In genomic region chr11:60987577-60988277, GRCh38 we compare ENCODE assay signal across 12 cellular contexts. TPM values are rescaled to one million over a fixed set of nuclear protein-coding genes. Genes with fewer than 3 reads are reported as not detected.
DNase-seq lines count a peak whose midpoint lies in the region; ATAC-seq and TF ChIP-seq lines count a peak whose summit lies in the region.
"Had no signal": no experiment of that assay in that cellular context is flagged by ENCODE, and none has a peak within 500 bp of the region (broad histone marks: within the 10 kb centered on the region; RNA-seq: fewer than 3 reads in every experiment).

No MANE protein-coding gene starts in this region.

- no peak for ATAC-seq in naive thymus-derived CD8-positive, alpha-beta T cell
- no peak for ATAC-seq in GM21423 (IDR thresholded peaks at IDR 0.05; ENCODE audit: unreplicated experiment)

- in situ Hi-C loops in brain microvascular endothelial cell (cut with HindIII; ENCODE audit: low pct_ligation_motif_present, low sequenced_read_pairs), result no loop called here

- peaks cover 32 to 75% of the 10 kb centered on the region in 2 donors for H3K36me3 Mint-ChIP-seq in CD4-positive, alpha-beta memory T cell
- peaks cover 79% of the 10 kb centered on the region for H3K36me3 Mint-ChIP-seq in activated T-helper 2 cell treated with anti-CD3 and anti-CD28 coated beads, Interferon-gamma antibody, Interleukin-2, Interleukin-4, amounts not matched to agents 10 μg/mL and 5 μg/mL and 100 μg/mL, durations not matched to agents 14 hours and 24 hours and 36 hours (ENCODE audit: low read depth)
- H3K36me3 Mint-ChIP-seq in naive thymus-derived CD8-positive, alpha-beta T cell, result peaks cover 6 to 74% (median 13%) of the 10 kb centered on the region in 3 donors
- H3K36me3 Mint-ChIP-seq: brain had no signal

- H3K27ac Mint-ChIP-seq in CD4-positive, alpha-beta memory T cell, result peak overlapping the region; percentile 88 to 100 (median 97)
- peak overlapping the region; percentile 94 for H3K27ac Mint-ChIP-seq in activated T-helper 2 cell treated with anti-CD3 and anti-CD28 coated beads, Interferon-gamma antibody, Interleukin-2, Interleukin-4, amounts not matched to agents 10 μg/mL and 5 μg/mL and 100 μg/mL, durations not matched to agents 14 hours and 24 hours and 36 hours
- peak overlapping the region; percentile 93 to 100 (median 99) for H3K27ac Mint-ChIP-seq in naive thymus-derived CD8-positive, alpha-beta T cell
- H3K27ac Mint-ChIP-seq: brain had no signal

- peaks cover 95% of the 10 kb centered on the region for H3K4me1 ChIP-seq in CD4-positive, alpha-beta memory T cell (ENCODE audit: insufficient read depth, low read length)

- H3K4me1 Mint-ChIP-seq in CD4-positive, alpha-beta memory T cell, result peaks cover 64 to 91% (median 79%) of the 10 kb centered on the region in 4 donors
- H3K4me1 Mint-ChIP-seq in activated T-helper 2 cell treated with anti-CD3 and anti-CD28 coated beads, Interferon-gamma antibody, Interleukin-2, Interleukin-4, amounts not matched to agents 10 μg/mL and 5 μg/mL and 100 μg/mL, durations not matched to agents 14 hours and 24 hours and 36 hours (ENCODE audit: low read depth), result peaks cover 78% of the 10 kb centered on the region
- peaks cover 42 to 88% (median 78%) of the 10 kb centered on the region in 4 donors for H3K4me1 Mint-ChIP-seq in naive thymus-derived CD8-positive, alpha-beta T cell

- H3K9me3 Mint-ChIP-seq in CD4-positive, alpha-beta memory T cell, result no peaks in the 10 kb centered on the region
- no peaks in the 10 kb centered on the region for H3K9me3 Mint-ChIP-seq in activated T-helper 2 cell treated with anti-CD3 and anti-CD28 coated beads, Interferon-gamma antibody, Interleukin-2, Interleukin-4, amounts not matched to agents 10 μg/mL and 5 μg/mL and 100 μg/mL, durations not matched to agents 14 hours and 24 hours and 36 hours
- no peaks in the 10 kb centered on the region for H3K9me3 Mint-ChIP-seq in naive thymus-derived CD8-positive, alpha-beta T cell

- no peaks in the 10 kb centered on the region for H3K9me3 ChIP-seq in CD4-positive, alpha-beta memory T cell (ENCODE audit: control insufficient read depth in 1 of 2, low read length in 2 of 2)
- H3K9me3 ChIP-seq: ovary had no signal

- CTCF ChIA-PET in CD4-positive, alpha-beta memory T cell (lab: Charles Lee; ENCODE audit: partially characterized antibody), result interaction anchor here (1.3 to 2.1 kb wide), 4 partner anchors 9 to 141 kb away, joined by 3 to 9 read pairs (median 4); no protein-coding TSS in a partner anchor

- no peaks in the 10 kb centered on the region for H3K27me3 ChIP-seq in CD4-positive, alpha-beta memory T cell (ENCODE audit: insufficient read depth, low read length)
- H3K27me3 ChIP-seq in brain microvascular endothelial cell (replicated peaks), result peaks cover 9% of the 10 kb centered on the region
- H3K27me3 ChIP-seq: ovary had no signal

- peak overlapping the region; percentile 35 to 42 for H3K4me3 ChIP-seq in CD4-positive, alpha-beta memory T cell (ENCODE audit: low read length in 2 of 2)
- no peak overlapping the region for H3K4me3 ChIP-seq in brain microvascular endothelial cell (ENCODE audit: low read depth, low read length)
- H3K4me3 ChIP-seq: ovary had no signal

- H3K4me3 Mint-ChIP-seq in CD4-positive, alpha-beta memory T cell, result peak overlapping the region; percentile 52 to 83 (median 75)
- H3K4me3 Mint-ChIP-seq in activated T-helper 2 cell treated with anti-CD3 and anti-CD28 coated beads, Interferon-gamma antibody, Interleukin-2, Interleukin-4, amounts not matched to agents 10 μg/mL and 5 μg/mL and 100 μg/mL, durations not matched to agents 14 hours and 24 hours and 36 hours (ENCODE audit: low read depth), result peak overlapping the region; percentile 83
- peak overlapping the region in 9 of 10 donors; percentile 54 to 85 (median 77) for H3K4me3 Mint-ChIP-seq in naive thymus-derived CD8-positive, alpha-beta T cell
- H3K4me3 Mint-ChIP-seq: brain had no signal

- DNase-seq in CD4-positive, alpha-beta memory T cell, result peak; percentile 52 to 85 (median 59)
- DNase-seq in T-helper 22 cell (ENCODE audit: low read depth) (peak; percentile 54), brain microvascular endothelial cell (no peak), OCI-M1 (lab: John Stamatoyannopoulos, UW) (no peak), LoVo (ENCODE audit: low spot score) (no peak)
- DNase-seq in activated T-helper 2 cell treated with anti-CD3 and anti-CD28 coated beads, Interferon-gamma antibody, Interleukin-2, Interleukin-4, amounts not matched to agents 10 μg/mL and 5 μg/mL and 100 μg/mL, durations not matched to agents 14 hours and 24 hours and 36 hours (ENCODE audit: low spot score), result peak; percentile 66
- DNase-seq in naive thymus-derived CD8-positive, alpha-beta T cell, result no peak
- DNase-seq: AML-193, GOT3, ovary had no signal

- no peaks in the 10 kb centered on the region for H3K27me3 Mint-ChIP-seq in CD4-positive, alpha-beta memory T cell
- H3K27me3 Mint-ChIP-seq in activated T-helper 2 cell treated with anti-CD3 and anti-CD28 coated beads, Interferon-gamma antibody, Interleukin-2, Interleukin-4, amounts not matched to agents 10 μg/mL and 5 μg/mL and 100 μg/mL, durations not matched to agents 14 hours and 24 hours and 36 hours (ENCODE audit: low read depth), result no peaks in the 10 kb centered on the region
- no peaks in the 10 kb centered on the region for H3K27me3 Mint-ChIP-seq in naive thymus-derived CD8-positive, alpha-beta T cell

- intact Hi-C loops in CD4-positive, alpha-beta memory T cell (cut with micrococcal nuclease), result loop anchor here (2.0 to 5.0 kb wide), 3 partner anchors 17 to 125 kb away; no protein-coding TSS in a partner anchor
- intact Hi-C loops in activated T-helper 2 cell treated with anti-CD3 and anti-CD28 coated beads, Interferon-gamma antibody, Interleukin-2, Interleukin-4, amounts not matched to agents 10 μg/mL and 5 μg/mL and 100 μg/mL, durations not matched to agents 14 hours and 24 hours and 36 hours (cut with micrococcal nuclease), result loop anchor here (2.0 kb wide), 5 partner anchors 17 to 829 kb away; partner anchors contain the start of genes FADS1 and TMEM109

- TF ChIP-seq CTCF in brain microvascular endothelial cell (IDR thresholded peaks at IDR 0.05; ENCODE audit: low read depth, low read length, missing control alignments), result no peak

- H3K36me3 ChIP-seq in CD4-positive, alpha-beta memory T cell (ENCODE audit: insufficient read depth, low read length), result peaks cover 22% of the 10 kb centered on the region
- H3K36me3 ChIP-seq in brain microvascular endothelial cell (replicated peaks), result no peaks in the 10 kb centered on the region
- H3K36me3 ChIP-seq: ovary had no signal

- peak overlapping the region; percentile 92 for H3K27ac ChIP-seq in CD4-positive, alpha-beta memory T cell (ENCODE audit: low read depth, low read length)
- H3K27ac ChIP-seq in brain microvascular endothelial cell, result no peak overlapping the region
- H3K27ac ChIP-seq: ovary had no signal

- POLR2A ChIA-PET in CD4-positive, alpha-beta memory T cell (lab: Charles Lee; ENCODE audit: partially characterized antibody), result interaction anchor here (1.1 to 6.6 kb wide), 19 partner anchors 9 to 142 kb away, joined by 3 to 157 read pairs (median 22); partner anchors contain the start of gene CD5
- POLR2A ChIA-PET in naive thymus-derived CD8-positive, alpha-beta T cell (lab: Charles Lee), result interaction anchor here (1.0 to 6.2 kb wide), 10 partner anchors 9 to 124 kb away, joined by 3 to 52 read pairs (median 10); no protein-coding TSS in a partner anchor

RNA-seq across cellular contexts. Expression of gene CD6, which starts 16.2 kb away (rescaled TPM):
- 100 to 1,000 TPM; 414 to 428 TPM for total RNA-seq in CD4-positive, alpha-beta memory T cell
- 100 to 1,000 TPM; 281 to 298 TPM for polyA plus RNA-seq in CD4-positive, alpha-beta memory T cell
- total RNA-seq in activated T-helper 2 cell treated with anti-CD3 and anti-CD28 coated beads, Interferon-gamma antibody, Interleukin-2, Interleukin-4, amounts not matched to agents 10 μg/mL and 5 μg/mL and 100 μg/mL, durations not matched to agents 14 hours and 24 hours and 36 hours, result 308 and 327 TPM in 2 replicates
- total RNA-seq in naive thymus-derived CD8-positive, alpha-beta T cell, result 100 to 1,000 TPM; 384 to 405 TPM
- polyA plus RNA-seq in naive thymus-derived CD8-positive, alpha-beta T cell, result 100 to 1,000 TPM; 150 to 199 (median 153) TPM

RNA-seq across cellular contexts. Expression of gene SLC15A3, which starts 35.8 kb away (rescaled TPM):
- total RNA-seq in CD4-positive, alpha-beta memory T cell, result 1 to 10 TPM; 4.6 to 5.4 TPM
- under 1 TPM in 1 of 2 donors, not detected in 1; 0.29 TPM for polyA plus RNA-seq in CD4-positive, alpha-beta memory T cell
- total RNA-seq in activated T-helper 2 cell treated with anti-CD3 and anti-CD28 coated beads, Interferon-gamma antibody, Interleukin-2, Interleukin-4, amounts not matched to agents 10 μg/mL and 5 μg/mL and 100 μg/mL, durations not matched to agents 14 hours and 24 hours and 36 hours, result 2.1 and 2.2 TPM in 2 replicates
- 10 to 100 TPM; 13.6 to 14.9 TPM for total RNA-seq in naive thymus-derived CD8-positive, alpha-beta T cell
- polyA plus RNA-seq in naive thymus-derived CD8-positive, alpha-beta T cell, result 1 to 10 TPM in 2 of 3 donors, under 1 TPM in 1; 0.90 to 3.4 (median 1.0) TPM

Comparison
In these comparisons a context has a peak if more than half of its experiments do, and no peak if none do; other contexts are left out.
1. DNase-seq: peak in CD4-positive, alpha-beta memory T cell (5 of 5), T-helper 22 cell (single experiment) and activated T-helper 2 cell treated with anti-CD3 and anti-CD28 coated beads, Interferon-gamma antibody, Interleukin-2, Interleukin-4, amounts not matched to agents 10 μg/mL and 5 μg/mL and 100 μg/mL, durations not matched to agents 14 hours and 24 hours and 36 hours (single experiment); none in naive thymus-derived CD8-positive, alpha-beta T cell (0 of 10), brain microvascular endothelial cell (single experiment), OCI-M1 (single experiment) and LoVo (single experiment).
2. Peak in every context shown above with its lines, with median percentiles within 50 percentile points of each other: H3K27ac Mint-ChIP-seq and H3K4me3 Mint-ChIP-seq.